In genomic region chrX:154827624-154828408, GRCh38 we compare ENCODE assay signal across 9 cellular contexts. TPM values are rescaled to one million over a fixed set of nuclear protein-coding genes. Genes with fewer than 3 reads are reported as not detected.
DNase-seq lines count a peak whose midpoint lies in the region; ATAC-seq and TF ChIP-seq lines count a peak whose summit lies in the region.
"Had no signal": no experiment of that assay in that cellular context is flagged by ENCODE, and none has a peak within 500 bp of the region (broad histone marks: within the 10 kb centered on the region; RNA-seq: fewer than 3 reads in every experiment).

No MANE protein-coding gene starts in this region.

- peaks cover 7 to 17% (median 15%) of the 10 kb centered on the region in 4 donors for H3K4me1 Mint-ChIP-seq in CD4-positive, alpha-beta memory T cell

- peak; percentile 6 to 52 (median 33) for DNase-seq in CD4-positive, alpha-beta memory T cell
- DNase-seq in WERI-Rb-1 (no peak), SW 1271 (lab: John Stamatoyannopoulos, UW) (no peak), NCI-H2107 treated with DMSO at 0.1 percent for 48 hours (lab: John Stamatoyannopoulos, UW; ENCODE audit: unreplicated experiment) (no peak), activated gamma-delta T cell treated with Interleukin-2 at 50 U/mL for 16 hours (no peak), sciatic nerve (ENCODE audit: low spot score) (no peak)
- DNase-seq: Kasumi-1 had no signal

- ATAC-seq in GM19035 (IDR thresholded peaks at IDR 0.05; ENCODE audit: unreplicated experiment) (peak; percentile 92), HG02973 (IDR thresholded peaks at IDR 0.05; ENCODE audit: unreplicated experiment) (peak; percentile 96), sciatic nerve (no peak)

- CTCF ChIA-PET in CD4-positive, alpha-beta memory T cell (lab: Charles Lee; ENCODE audit: partially characterized antibody), result no interaction called here

- no peaks in the 10 kb centered on the region for H3K9me3 Mint-ChIP-seq in CD4-positive, alpha-beta memory T cell

- no peaks in the 10 kb centered on the region for H3K27me3 Mint-ChIP-seq in CD4-positive, alpha-beta memory T cell

- H3K36me3 ChIP-seq in CD4-positive, alpha-beta memory T cell (ENCODE audit: insufficient read depth, low read length), result no peaks in the 10 kb centered on the region
- H3K36me3 ChIP-seq in WERI-Rb-1, result no peaks in the 10 kb centered on the region

- H3K4me3 Mint-ChIP-seq in CD4-positive, alpha-beta memory T cell, result peak overlapping the region in 5 of 8 donors; percentile 25 to 62 (median 54)

- H3K27ac Mint-ChIP-seq in CD4-positive, alpha-beta memory T cell, result peak overlapping the region; percentile 82 to 91 (median 84)

- H3K36me3 Mint-ChIP-seq in CD4-positive, alpha-beta memory T cell, result no peaks in the 10 kb centered on the region

- H3K4me3 ChIP-seq in CD4-positive, alpha-beta memory T cell (ENCODE audit: low read length in 2 of 2), result no peak overlapping the region
- no peak overlapping the region for H3K4me3 ChIP-seq in WERI-Rb-1 (ENCODE audit: low read depth, low read length)

- H3K27ac ChIP-seq in CD4-positive, alpha-beta memory T cell (ENCODE audit: low read depth, low read length), result no peak overlapping the region
- H3K27ac ChIP-seq in WERI-Rb-1, result peak overlapping the region; percentile 77

- no peak for TF ChIP-seq CTCF in WERI-Rb-1 (IDR thresholded peaks at IDR 0.05; ENCODE audit: low read depth, low read length)

- intact Hi-C loops in CD4-positive, alpha-beta memory T cell (cut with micrococcal nuclease), result no loop called here
- intact Hi-C loops in sciatic nerve (cut with DNase I), result no loop called here

- H3K4me1 ChIP-seq in CD4-positive, alpha-beta memory T cell (ENCODE audit: insufficient read depth, low read length), result peaks cover 9% of the 10 kb centered on the region

- H3K27me3 ChIP-seq in CD4-positive, alpha-beta memory T cell (ENCODE audit: insufficient read depth, low read length), result no peaks in the 10 kb centered on the region
- H3K27me3 ChIP-seq in WERI-Rb-1 (ENCODE audit: insufficient read depth, low read depth, severe bottlenecking), result no peaks in the 10 kb centered on the region

- H3K9me3 ChIP-seq in CD4-positive, alpha-beta memory T cell (ENCODE audit: control insufficient read depth in 1 of 2, low read length in 2 of 2), result no peaks in the 10 kb centered on the region
- H3K9me3 ChIP-seq in WERI-Rb-1 (ENCODE audit: severe bottlenecking), result no peaks in the 10 kb centered on the region

- POLR2A ChIA-PET in CD4-positive, alpha-beta memory T cell (lab: Charles Lee; ENCODE audit: partially characterized antibody), result no interaction called here

RNA-seq across cellular contexts. Expression of gene SMIM9, which starts 6.6 kb away (rescaled TPM):
- not detected for total RNA-seq in CD4-positive, alpha-beta memory T cell
- not detected for polyA plus RNA-seq in CD4-positive, alpha-beta memory T cell
- not detected for total RNA-seq in sciatic nerve

RNA-seq across cellular contexts. Expression of gene MPP1, which starts 22.5 kb away (rescaled TPM):
- 10 to 100 TPM; 11.1 to 12.6 TPM for total RNA-seq in CD4-positive, alpha-beta memory T cell
- 10 to 100 TPM; 10.6 to 14.7 TPM for polyA plus RNA-seq in CD4-positive, alpha-beta memory T cell
- total RNA-seq in sciatic nerve, result 52.0 TPM

RNA-seq across cellular contexts. Expression of gene F8A1, which starts 58.3 kb away (rescaled TPM):
- 10 to 100 TPM; 56.1 to 58.2 TPM for total RNA-seq in CD4-positive, alpha-beta memory T cell
- 10 to 100 TPM; 20.3 to 90.4 TPM for polyA plus RNA-seq in CD4-positive, alpha-beta memory T cell
- total RNA-seq in sciatic nerve, result 24.1 TPM

Comparison
In these comparisons a context has a peak if more than half of its experiments do, and no peak if none do; other contexts are left out.
1. DNase-seq: peak in CD4-positive, alpha-beta memory T cell (5 of 5); none in WERI-Rb-1 (single experiment), SW 1271 (0 of 2), NCI-H2107 treated with DMSO at 0.1 percent for 48 hours (single experiment), activated gamma-delta T cell treated with Interleukin-2 at 50 U/mL for 16 hours (single experiment) and sciatic nerve (single experiment).